ENCODE assay signal across 18 cellular contexts in genomic region chr7:268991-269390, GRCh38. TPM values are rescaled to one million over a fixed set of nuclear protein-coding genes. Genes with fewer than 3 reads are reported as not detected.
A peak's percentile ranks its signal among the peaks of the same experiment; 100 is the strongest.
DNase-seq lines count a peak whose midpoint lies in the region; ATAC-seq and TF ChIP-seq lines count a peak whose summit lies in the region.
"Had no signal": no experiment of that assay in that cellular context is flagged by ENCODE, and none has a peak within 500 bp of the region (broad histone marks: within the 10 kb centered on the region; RNA-seq: fewer than 3 reads in every experiment).

No MANE protein-coding gene starts in this region.

- H3K4me3 Mint-ChIP-seq in glutamatergic neuron (ENCODE audit: unreplicated experiment), result no peak overlapping the region
- no peak overlapping the region for H3K4me3 Mint-ChIP-seq in activated CD8-positive, alpha-beta memory T cell treated with anti-CD3 and anti-CD28 coated beads, Interleukin-2, amount 10 ng/mL, durations not matched to agents 7 days and 5 days
- H3K4me3 Mint-ChIP-seq: CD4-positive, alpha-beta memory T cell; GM23338; H9 had no signal

- no peaks in the 10 kb centered on the region for H3K4me1 Mint-ChIP-seq in glutamatergic neuron (ENCODE audit: low read depth, unreplicated experiment)
- no peaks in the 10 kb centered on the region for H3K4me1 Mint-ChIP-seq in activated CD8-positive, alpha-beta memory T cell treated with anti-CD3 and anti-CD28 coated beads, Interleukin-2, amount 10 ng/mL, durations not matched to agents 7 days and 5 days
- H3K4me1 Mint-ChIP-seq: GM23338, H9 had no signal

- H3K36me3 ChIP-seq in H7 (replicated peaks; ENCODE audit: control insufficient read depth, insufficient read depth, low read length), result no peaks in the 10 kb centered on the region
- H3K36me3 ChIP-seq in neuronal stem cell (replicated peaks in 1 of 2; ENCODE audit: control insufficient read depth in 2 of 2, insufficient read depth in 2 of 2, low read length in 2 of 2), result no peaks in the 10 kb centered on the region
- no peaks in the 10 kb centered on the region for H3K36me3 ChIP-seq in ovary
- H3K36me3 ChIP-seq: BE2C had no signal

- H2BK15ac ChIP-seq in neuronal stem cell (ENCODE audit: low read length), result no peak overlapping the region

- no peak overlapping the region for H3K14ac ChIP-seq in neuronal stem cell (ENCODE audit: low read length)

- no peak for TF ChIP-seq CTCF in glutamatergic neuron (IDR thresholded peaks at IDR 0.05; ENCODE audit: partially characterized antibody, unreplicated experiment)
- no peak for TF ChIP-seq CTCF in ovary (IDR thresholded peaks at IDR 0.05)

- H4K8ac ChIP-seq in neuronal stem cell (ENCODE audit: low read depth, low read length), result no peak overlapping the region

- WGBS in neuronal stem cell (ENCODE audit: extremely low coverage in 2 of 2, insufficient read length in 2 of 2, insufficient replicate concordance in 1 of 2), 2 donors, result no CpG with 5 or more reads among the region's 12 CpGs
- WGBS in ovary, 3 donors, result 49 to 57% (median 55%) methylated on average over 12 of the region's 12 CpGs

- H2BK5ac ChIP-seq in neuronal stem cell (ENCODE audit: low read length), result no peak overlapping the region

- no peak overlapping the region for H3K4me2 ChIP-seq in neuronal stem cell (ENCODE audit: insufficient read depth, low read length, poor library complexity, severe bottlenecking)
- H3K4me2 ChIP-seq: A549, GM23338 had no signal

- no peak for TF ChIP-seq POLR2A in ovary (IDR thresholded peaks at IDR 0.05)

- H3K4ac ChIP-seq in neuronal stem cell (ENCODE audit: low read length), result no peak overlapping the region

- no peaks in the 10 kb centered on the region for H3K27me3 ChIP-seq in H7 (ENCODE audit: control insufficient read depth, insufficient read depth, low read length)
- no peaks in the 10 kb centered on the region for H3K27me3 ChIP-seq in neuronal stem cell (ENCODE audit: control insufficient read depth in 3 of 3, insufficient read depth in 3 of 3, low read depth in 1 of 3, low read length in 3 of 3)
- H3K27me3 ChIP-seq in ovary, result no peaks in the 10 kb centered on the region

- H3K9me3 ChIP-seq in neuronal stem cell (replicated peaks in 1 of 2; ENCODE audit: control insufficient read depth in 2 of 2, insufficient read depth in 1 of 2, low read depth in 1 of 2, low read length in 2 of 2) (peaks cover 12 to 19% of the 10 kb centered on the region in 2 donors), ovary (no peaks in the 10 kb centered on the region)

- H3K4me1 ChIP-seq in neuronal stem cell (ENCODE audit: control insufficient read depth in 2 of 2, insufficient read depth in 1 of 2, low read depth in 1 of 2, low read length in 2 of 2) (no peaks in the 10 kb centered on the region), ovary (ENCODE audit: insufficient read depth) (no peaks in the 10 kb centered on the region)
- H3K4me1 ChIP-seq: A549, BE2C had no signal

- H3K9me3 Mint-ChIP-seq in glutamatergic neuron (ENCODE audit: unreplicated experiment), result peaks cover 48% of the 10 kb centered on the region
- peaks cover 4% of the 10 kb centered on the region for H3K9me3 Mint-ChIP-seq in activated CD8-positive, alpha-beta memory T cell treated with anti-CD3 and anti-CD28 coated beads, Interleukin-2, amount 10 ng/mL, durations not matched to agents 7 days and 5 days (ENCODE audit: low read depth)

- no peak overlapping the region for H2BK120ac ChIP-seq in neuronal stem cell (ENCODE audit: low read depth, low read length)

- peaks cover 34% of the 10 kb centered on the region for H3K27me3 Mint-ChIP-seq in glutamatergic neuron (ENCODE audit: unreplicated experiment)
- H3K27me3 Mint-ChIP-seq in activated CD8-positive, alpha-beta memory T cell treated with anti-CD3 and anti-CD28 coated beads, Interleukin-2, amount 10 ng/mL, durations not matched to agents 7 days and 5 days, result no peaks in the 10 kb centered on the region
- H3K27me3 Mint-ChIP-seq: CD4-positive, alpha-beta memory T cell had no signal

- no peak overlapping the region for H2BK12ac ChIP-seq in neuronal stem cell (ENCODE audit: low read length)

- no peak overlapping the region for H4K91ac ChIP-seq in neuronal stem cell (ENCODE audit: low read depth, low read length, poor library complexity)

- CTCF ChIA-PET in activated CD8-positive, alpha-beta memory T cell treated with anti-CD3 and anti-CD28 coated beads, Interleukin-2, amount 10 ng/mL, durations not matched to agents 7 days and 5 days (lab: Charles Lee), result no interaction called here

- TF ChIP-seq EP300 in ovary (IDR thresholded peaks at IDR 0.05), result no peak

- H2AK5ac ChIP-seq in neuronal stem cell (ENCODE audit: low read depth, low read length), result no peak overlapping the region

- H3K27ac Mint-ChIP-seq in glutamatergic neuron (ENCODE audit: unreplicated experiment), result no peak overlapping the region
- no peak overlapping the region for H3K27ac Mint-ChIP-seq in activated CD8-positive, alpha-beta memory T cell treated with anti-CD3 and anti-CD28 coated beads, Interleukin-2, amount 10 ng/mL, durations not matched to agents 7 days and 5 days
- H3K27ac Mint-ChIP-seq: CD4-positive, alpha-beta memory T cell; GM23338; H9 had no signal

- H3K23ac ChIP-seq in neuronal stem cell (ENCODE audit: low read depth, low read length, poor library complexity), result peak overlapping the region; percentile 14

- H2AFZ ChIP-seq in neuronal stem cell (ENCODE audit: low read length), result no peak overlapping the region
- H2AFZ ChIP-seq: GM23338 had no signal

- no peak for ATAC-seq in activated CD8-positive, alpha-beta memory T cell treated with anti-CD3 and anti-CD28 coated beads, Interleukin-2, amount 10 ng/mL, durations not matched to agents 7 days and 5 days
- ATAC-seq in HG02884 (IDR thresholded peaks at IDR 0.05; ENCODE audit: unreplicated experiment), result no peak
- ATAC-seq: A549, GM23338 had no signal

- peak overlapping the region; percentile 32 for H3K18ac ChIP-seq in neuronal stem cell (ENCODE audit: low read length)

- intact Hi-C loops in ovary (cut with DNase I), result no loop called here

- DNase-seq in D341Med (ENCODE audit: low spot score) (peak; percentile 17), H7 (peak; percentile 21), glutamatergic neuron (peak; percentile 8), neuronal stem cell (ENCODE audit: low spot score) (no peak), ovary (no peak)
- no peak for DNase-seq in activated CD8-positive, alpha-beta memory T cell treated with anti-CD3 and anti-CD28 coated beads, Interleukin-2, amount 10 ng/mL, durations not matched to agents 7 days and 5 days
- DNase-seq: BE2C; CD4-positive, alpha-beta memory T cell; DMS153; DMS79 treated with DMSO at 0.1 percent for 48 hours; EL; H9 had no signal

- peaks cover 26% of the 10 kb centered on the region for H3K36me3 Mint-ChIP-seq in glutamatergic neuron (ENCODE audit: unreplicated experiment)
- no peaks in the 10 kb centered on the region for H3K36me3 Mint-ChIP-seq in activated CD8-positive, alpha-beta memory T cell treated with anti-CD3 and anti-CD28 coated beads, Interleukin-2, amount 10 ng/mL, durations not matched to agents 7 days and 5 days
- H3K36me3 Mint-ChIP-seq: CD4-positive, alpha-beta memory T cell had no signal

- H3K9ac ChIP-seq in neuronal stem cell (ENCODE audit: low read depth, low read length, poor library complexity), result no peak overlapping the region

- no peak overlapping the region for H3K27ac ChIP-seq in neuronal stem cell (replicated peaks; ENCODE audit: low read length)
- no peak overlapping the region for H3K27ac ChIP-seq in ovary
- H3K27ac ChIP-seq: A549, C4-2B had no signal

- H3K4me3 ChIP-seq in H7 (ENCODE audit: insufficient read depth, low read depth, low read length) (no peak overlapping the region), neuronal stem cell (ENCODE audit: low read length in 2 of 2) (no peak overlapping the region), ovary (no peak overlapping the region)
- H3K4me3 ChIP-seq: A549, GM23338 had no signal

- no peaks in the 10 kb centered on the region for H3K79me1 ChIP-seq in neuronal stem cell (ENCODE audit: low read depth, low read length)

RNA-seq across cellular contexts. Expression of gene FOXL3, which starts 21.0 kb away (rescaled TPM):
- not detected in 2 replicates for total RNA-seq in H7 (2014; rRNA removed; shearing (Covaris generic))
- total RNA-seq in glutamatergic neuron (ENCODE audit: unreplicated experiment) (not detected), ovary (not detected)
- polyA plus RNA-seq in neuronal stem cell (2013, experiment 1 of 2), result not detected
- polyA plus RNA-seq in neuronal stem cell (2013, experiment 2 of 2), result not detected
- not detected for total RNA-seq in activated CD8-positive, alpha-beta memory T cell treated with anti-CD3 and anti-CD28 coated beads, Interleukin-2, amount 10 ng/mL, durations not matched to agents 7 days and 5 days
- polyA plus RNA-seq in ovary, result not detected
- total RNA-seq: CD4-positive, alpha-beta memory T cell; GM23338; H9; HT1080 had no signal
- polyA plus RNA-seq: A549; AG04450; CD4-positive, alpha-beta memory T cell; GM23338 had no signal

Comparison
In these comparisons a context has a peak if more than half of its experiments do, and no peak if none do; other contexts are left out.
1. DNase-seq: peak in D341Med (single experiment), H7 (single experiment) and glutamatergic neuron (single experiment); none in neuronal stem cell (single experiment), activated CD8-positive, alpha-beta memory T cell treated with anti-CD3 and anti-CD28 coated beads, Interleukin-2, amount 10 ng/mL, durations not matched to agents 7 days and 5 days (single experiment) and ovary (0 of 5).